1 cellular context compared by ENCODE assay signal in genomic region chr7:149735181-149735602, GRCh38.
TF ChIP-seq lines count a peak whose summit lies in the region.

No MANE protein-coding gene starts in this region.

TF ChIP-seq in WTC11, 78 proteins besides CTCF, POLR2A, EP300 and RAD21 (continued from another document):
- TF ChIP-seq CBFB (CRISPR knock-in tag; IDR thresholded peaks at IDR 0.05; ENCODE audit: low read depth) (no peak), TEAD4 (CRISPR knock-in tag; IDR thresholded peaks at IDR 0.05) (no peak), CREB1 (CRISPR knock-in tag; IDR thresholded peaks at IDR 0.05) (no peak), ATF3 (CRISPR knock-in tag; conservative IDR thresholded peaks at IDR 0.05) (no peak), ZBTB43 (CRISPR knock-in tag; IDR thresholded peaks at IDR 0.05) (no peak), SMAD3 (CRISPR knock-in tag; IDR thresholded peaks at IDR 0.05; ENCODE audit: borderline replicate concordance) (no peak), ZNF423 (CRISPR knock-in tag; IDR thresholded peaks at IDR 0.05) (no peak), NR2C2 (CRISPR knock-in tag; IDR thresholded peaks at IDR 0.05) (no peak)
